ENCODE assay signal across 13 cellular contexts in genomic region chr1:32275424-32275823, GRCh38. TPM values are rescaled to one million over a fixed set of nuclear protein-coding genes. Genes with fewer than 3 reads are reported as not detected.
DNase-seq lines count a peak whose midpoint lies in the region; ATAC-seq, FAIRE-seq and TF ChIP-seq lines count a peak whose summit lies in the region.
"Had no signal": no experiment of that assay in that cellular context is flagged by ENCODE, and none has a peak within 500 bp of the region (broad histone marks: within the 10 kb centered on the region; RNA-seq: fewer than 3 reads in every experiment).

No MANE protein-coding gene starts in this region.

- DNase-seq in left ventricle myocardium inferior (no peak), right atrium auricular region (ENCODE audit: low spot score) (no peak), kidney (peak; percentile 76), ureter (ENCODE audit: low spot score) (peak; percentile 68), NCI-H774 (lab: John Stamatoyannopoulos, UW) (no peak), NCI-H748 treated with DMSO at 0.1 percent for 48 hours (lab: John Stamatoyannopoulos, UW) (no peak)
- DNase-seq in activated naive CD8-positive, alpha-beta T cell treated with anti-CD3 and anti-CD28 coated beads for 36 hours = no peak
- DNase-seq: GOT3; stimulated activated CD4-positive, alpha-beta T cell treated with anti-CD3 and anti-CD28 coated beads, Interleukin-15, amount 100 ng/mL, for 24 hours; stimulated activated naive B cell treated with anti-CD40 and anti-IgM and Interleukin-4, amounts not matched to agents 10 μg/mL and 1 μg/mL and 100 μg/mL, for 72 hours had no signal

- intact Hi-C loops in left ventricle myocardium inferior (cut with micrococcal nuclease) = no loop called here
- intact Hi-C loops in kidney (cut with DNase I) = no loop called here

- ATAC-seq in GM21515 (IDR thresholded peaks at IDR 0.05; ENCODE audit: unreplicated experiment) = no peak
- ATAC-seq: stimulated activated naive B cell treated with anti-CD40 and anti-IgM and Interleukin-4, amounts not matched to agents 10 μg/mL and 1 μg/mL and 100 μg/mL, for 72 hours had no signal

- peaks cover 57% of the 10 kb centered on the region for H3K4me1 Mint-ChIP-seq in activated naive CD8-positive, alpha-beta T cell treated with anti-CD3 and anti-CD28 coated beads for 36 hours

- H3K27me3 Mint-ChIP-seq in activated naive CD8-positive, alpha-beta T cell treated with anti-CD3 and anti-CD28 coated beads for 36 hours = no peaks in the 10 kb centered on the region
- H3K27me3 Mint-ChIP-seq: stimulated activated naive B cell treated with anti-CD40 and anti-IgM and Interleukin-4, amounts not matched to agents 10 μg/mL and 1 μg/mL and 100 μg/mL, for 72 hours had no signal

- H3K4me3 ChIP-seq in left ventricle myocardium inferior = peak overlapping the region; percentile 37
- peak overlapping the region in 1 of 2 donors; percentile 15 for H3K4me3 ChIP-seq in right atrium auricular region
- H3K4me3 ChIP-seq in kidney (ENCODE audit: low read length in 2 of 2) = no peak overlapping the region

- H3K36me3 Mint-ChIP-seq in activated naive CD8-positive, alpha-beta T cell treated with anti-CD3 and anti-CD28 coated beads for 36 hours = peaks cover 68% of the 10 kb centered on the region

- H3K36me3 ChIP-seq in left ventricle myocardium inferior (no peaks in the 10 kb centered on the region), right atrium auricular region (no peaks in the 10 kb centered on the region), kidney (ENCODE audit: control insufficient read depth in 1 of 2, insufficient read depth in 2 of 2, low read length in 2 of 2) (no peaks in the 10 kb centered on the region)

- FAIRE-seq in kidney (lab: Jason Lieb, UNC) = no peak

- H3K4me1 ChIP-seq in left ventricle myocardium inferior = peaks cover 4% of the 10 kb centered on the region
- no peaks in the 10 kb centered on the region for H3K4me1 ChIP-seq in right atrium auricular region
- peaks cover 0 to 4% of the 10 kb centered on the region in 2 donors for H3K4me1 ChIP-seq in kidney (ENCODE audit: control insufficient read depth in 1 of 2, insufficient read depth in 1 of 2, low read depth in 1 of 2, low read length in 2 of 2)

- H3K9me3 Mint-ChIP-seq in activated naive CD8-positive, alpha-beta T cell treated with anti-CD3 and anti-CD28 coated beads for 36 hours = no peaks in the 10 kb centered on the region
- H3K9me3 Mint-ChIP-seq: stimulated activated naive B cell treated with anti-CD40 and anti-IgM and Interleukin-4, amounts not matched to agents 10 μg/mL and 1 μg/mL and 100 μg/mL, for 72 hours had no signal

- no peak overlapping the region for H3K9ac ChIP-seq in kidney (ENCODE audit: low read length in 2 of 2)
- H3K9ac ChIP-seq: KMS-11 had no signal

- peak overlapping the region; percentile 77 for H3K4me3 Mint-ChIP-seq in activated naive CD8-positive, alpha-beta T cell treated with anti-CD3 and anti-CD28 coated beads for 36 hours

- H3K27ac ChIP-seq in left ventricle myocardium inferior (replicated peaks) (no peak overlapping the region), right atrium auricular region (no peak overlapping the region), kidney (ENCODE audit: low read depth in 2 of 2, low read length in 2 of 2) (no peak overlapping the region)
- H3K27ac ChIP-seq: KMS-11 had no signal

- peaks cover 66% of the 10 kb centered on the region for H3K27me3 ChIP-seq in left ventricle myocardium inferior (ENCODE audit: low read depth)
- H3K27me3 ChIP-seq in right atrium auricular region = peaks cover 0 to 7% of the 10 kb centered on the region in 2 donors

- TF ChIP-seq CTCF in left ventricle myocardium inferior (IDR thresholded peaks at IDR 0.05; ENCODE audit: borderline replicate concordance) (no peak), right atrium auricular region (IDR thresholded peaks at IDR 0.05) (no peak), kidney (IDR thresholded peaks at IDR 0.05; ENCODE audit: borderline replicate concordance, extremely low read depth, insufficient read depth) (no peak)

- H3K27ac Mint-ChIP-seq in activated naive CD8-positive, alpha-beta T cell treated with anti-CD3 and anti-CD28 coated beads for 36 hours = peak overlapping the region; percentile 91
- H3K27ac Mint-ChIP-seq: stimulated activated naive B cell treated with anti-CD40 and anti-IgM and Interleukin-4, amounts not matched to agents 10 μg/mL and 1 μg/mL and 100 μg/mL, for 72 hours had no signal

- no peaks in the 10 kb centered on the region for H3K9me3 ChIP-seq in left ventricle myocardium inferior (replicated peaks)
- H3K9me3 ChIP-seq in right atrium auricular region = no peaks in the 10 kb centered on the region
- no peaks in the 10 kb centered on the region for H3K9me3 ChIP-seq in kidney (ENCODE audit: control insufficient read depth in 1 of 2, low read length in 2 of 2)

RNA-seq across cellular contexts. Expression of gene HDAC1, which starts 16.5 kb away (rescaled TPM):
- total RNA-seq in left ventricle myocardium inferior = 40.4 TPM
- 10 to 100 TPM; 21.8 to 28.0 TPM for total RNA-seq in right atrium auricular region
- total RNA-seq in activated naive CD8-positive, alpha-beta T cell treated with anti-CD3 and anti-CD28 coated beads for 36 hours = 100 to 1,000 TPM; 142 to 149 TPM
- total RNA-seq in kidney = 89.7 TPM
- polyA plus RNA-seq in kidney (ENCODE audit: insufficient read depth, low read depth, low replicate concordance) = 68.8 TPM
- total RNA-seq in ureter = 113 TPM

RNA-seq across cellular contexts. Expression of gene LCK, which starts 24.4 kb away (rescaled TPM):
- total RNA-seq in left ventricle myocardium inferior (0.63 TPM), right atrium auricular region (under 1 TPM; 0.74 to 0.98 TPM), kidney (10.3 TPM), ureter (3.8 TPM)
- total RNA-seq in activated naive CD8-positive, alpha-beta T cell treated with anti-CD3 and anti-CD28 coated beads for 36 hours = 100 to 1,000 TPM; 285 to 286 TPM
- 0.99 TPM for polyA plus RNA-seq in kidney (ENCODE audit: insufficient read depth, low read depth, low replicate concordance)
- polyA plus RNA-seq: neural cell had no signal

RNA-seq across cellular contexts. Expression of gene FAM167B, which starts 28.4 kb away (rescaled TPM):
- total RNA-seq in left ventricle myocardium inferior = 7.9 TPM
- total RNA-seq in right atrium auricular region = 1 to 10 TPM; 2.1 to 6.4 TPM
- total RNA-seq in activated naive CD8-positive, alpha-beta T cell treated with anti-CD3 and anti-CD28 coated beads for 36 hours = under 1 TPM in 1 of 2 experiments, not detected in 1; 0.32 TPM
- total RNA-seq in kidney = 19.6 TPM
- polyA plus RNA-seq in kidney (ENCODE audit: insufficient read depth, low read depth, low replicate concordance) = 84.8 TPM
- total RNA-seq in ureter = 8.3 TPM
- polyA plus RNA-seq: neural cell had no signal

RNA-seq across cellular contexts. Expression of gene EIF3I, which starts 53.2 kb away (rescaled TPM):
- total RNA-seq in left ventricle myocardium inferior (91.1 TPM), right atrium auricular region (100 to 1,000 TPM; 123 to 131 TPM), kidney (132 TPM), ureter (171 TPM)
- total RNA-seq in activated naive CD8-positive, alpha-beta T cell treated with anti-CD3 and anti-CD28 coated beads for 36 hours = 100 to 1,000 TPM; 366 to 389 TPM
- 178 TPM for polyA plus RNA-seq in kidney (ENCODE audit: insufficient read depth, low read depth, low replicate concordance)

RNA-seq across cellular contexts. Expression of gene TMEM234, which starts 53.3 kb away (rescaled TPM):
- total RNA-seq in left ventricle myocardium inferior (10.9 TPM), right atrium auricular region (1 to 10 TPM; 8.1 to 8.9 TPM), kidney (39.4 TPM), ureter (45.9 TPM)
- total RNA-seq in activated naive CD8-positive, alpha-beta T cell treated with anti-CD3 and anti-CD28 coated beads for 36 hours = 1 to 10 TPM; 5.7 to 6.5 TPM
- polyA plus RNA-seq in kidney (ENCODE audit: insufficient read depth, low read depth, low replicate concordance) = 20.5 TPM

Comparison
In these comparisons a context has a peak if more than half of its experiments do, and no peak if none do; other contexts are left out.
1. DNase-seq: peak in kidney (single experiment) and ureter (single experiment); none in left ventricle myocardium inferior (single experiment), right atrium auricular region (single experiment), activated naive CD8-positive, alpha-beta T cell treated with anti-CD3 and anti-CD28 coated beads for 36 hours (single experiment), NCI-H774 (single experiment) and NCI-H748 treated with DMSO at 0.1 percent for 48 hours (single experiment).
2. RNA of gene LCK, which starts 24.4 kb away (total RNA-seq): 285 to 286 TPM in activated naive CD8-positive, alpha-beta T cell treated with anti-CD3 and anti-CD28 coated beads for 36 hours; 10.3 TPM in kidney (single experiment), 3.8 TPM in ureter (single experiment), 0.74 to 0.98 TPM in right atrium auricular region and 0.63 TPM in left ventricle myocardium inferior (single experiment); every median in the first group is over 10 times any median in the second.